ENCODE assay signal across 18 cellular contexts in genomic region chr7:42445691-42446090, GRCh38.
"Had no signal": no experiment of that assay in that cellular context is flagged by ENCODE, and none has a peak within 500 bp of the region (broad histone marks: within the 10 kb centered on the region; RNA-seq: fewer than 3 reads in every experiment).

No MANE protein-coding gene starts in this region.

- H3K27ac Mint-ChIP-seq: activated naive CD4-positive, alpha-beta T cell treated with anti-CD3 and anti-CD28 coated beads, Interleukin-2, amount 10 ng/mL, durations not matched to agents 7 days and 5 days; effector memory CD8-positive, alpha-beta T cell; natural killer cell treated with Interleukin-12 subunit alpha and Interleukin-12 subunit beta and Interleukin-15 and Interleukin-18, amount 100 ng/mL, for 72 hours; stimulated activated naive B cell treated with anti-CD40 and anti-IgM and Interleukin-4, amounts not matched to agents 10 μg/mL and 1 μg/mL and 100 μg/mL, for 72 hours had no signal

- H3K27ac ChIP-seq: adrenal gland, lower lobe of right lung, spleen, upper lobe of right lung, VCaP had no signal

- H3K4me1 ChIP-seq: adrenal gland, lower lobe of right lung, spleen, upper lobe of right lung had no signal

- H3K4me1 Mint-ChIP-seq: activated naive CD4-positive, alpha-beta T cell treated with anti-CD3 and anti-CD28 coated beads, Interleukin-2, amount 10 ng/mL, durations not matched to agents 7 days and 5 days; stimulated activated naive B cell treated with anti-CD40 and anti-IgM and Interleukin-4, amounts not matched to agents 10 μg/mL and 1 μg/mL and 100 μg/mL, for 72 hours had no signal

- H3K36me3 Mint-ChIP-seq: activated naive CD4-positive, alpha-beta T cell treated with anti-CD3 and anti-CD28 coated beads, Interleukin-2, amount 10 ng/mL, durations not matched to agents 7 days and 5 days; natural killer cell treated with Interleukin-12 subunit alpha and Interleukin-12 subunit beta and Interleukin-15 and Interleukin-18, amount 100 ng/mL, for 72 hours had no signal

- H3K9me3 ChIP-seq: adrenal gland, lower lobe of right lung, upper lobe of right lung had no signal

- H3K36me3 ChIP-seq: adrenal gland, lower lobe of right lung, spleen, upper lobe of right lung had no signal

- H3K27me3 ChIP-seq: adrenal gland, spleen, upper lobe of right lung had no signal

- H3K27me3 Mint-ChIP-seq: activated naive CD4-positive, alpha-beta T cell treated with anti-CD3 and anti-CD28 coated beads, Interleukin-2, amount 10 ng/mL, durations not matched to agents 7 days and 5 days; effector memory CD8-positive, alpha-beta T cell had no signal

- ATAC-seq: activated T-cell treated with anti-CD3 and anti-CD28 coated beads, Interleukin-2, amount 50 U/mL, for 4 hours; effector memory CD8-positive, alpha-beta T cell; lower lobe of right lung; natural killer cell treated with Interleukin-12 subunit alpha and Interleukin-12 subunit beta and Interleukin-15 and Interleukin-18, amount 100 ng/mL, for 72 hours; sciatic nerve; stimulated activated naive B cell treated with anti-CD40 and anti-IgM and Interleukin-4, amounts not matched to agents 10 μg/mL and 1 μg/mL and 100 μg/mL, for 72 hours; upper lobe of right lung had no signal

- DNase-seq: activated CD4-positive, alpha-beta T cell treated with anti-CD3 and anti-CD28 coated beads, Interleukin-2, amount 50 U/mL, for 1 hour; activated CD4-positive, CD25-positive, alpha-beta regulatory T cell treated with anti-CD3 and anti-CD28 coated beads, Interleukin-2, amount 50 U/mL, for 72 hours; activated CD8-positive, alpha-beta memory T cell treated with anti-CD3 and anti-CD28 coated beads, Interleukin-2, amount 50 U/mL, for 4 hours; activated naive CD4-positive, alpha-beta T cell treated with anti-CD3 and anti-CD28 coated beads, Interleukin-2, amount 10 ng/mL, durations not matched to agents 7 days and 5 days; activated T-cell treated with anti-CD3 and anti-CD28 coated beads, Interleukin-2, amount 50 U/mL, for 4 hours; adrenal gland; caudate nucleus; effector memory CD8-positive, alpha-beta T cell; lower lobe of right lung; nucleus accumbens; spleen; stimulated activated naive B cell treated with anti-CD40 and anti-IgM and Interleukin-4, amounts not matched to agents 10 μg/mL and 1 μg/mL and 100 μg/mL, for 72 hours; T-helper 1 cell; T1000; upper lobe of right lung had no signal

- H3K4me3 Mint-ChIP-seq: activated naive CD4-positive, alpha-beta T cell treated with anti-CD3 and anti-CD28 coated beads, Interleukin-2, amount 10 ng/mL, durations not matched to agents 7 days and 5 days; activated T-cell treated with anti-CD3 and anti-CD28 coated beads, Interleukin-2, amount 50 U/mL, for 4 hours; effector memory CD8-positive, alpha-beta T cell; natural killer cell treated with Interleukin-12 subunit alpha and Interleukin-12 subunit beta and Interleukin-15 and Interleukin-18, amount 100 ng/mL, for 72 hours; stimulated activated naive B cell treated with anti-CD40 and anti-IgM and Interleukin-4, amounts not matched to agents 10 μg/mL and 1 μg/mL and 100 μg/mL, for 72 hours had no signal

- H3K4me3 ChIP-seq: adrenal gland, lower lobe of right lung, spleen, upper lobe of right lung had no signal
